Comparison of ENCODE assay signal across 1 cellular context in the genomic region with DNA sequence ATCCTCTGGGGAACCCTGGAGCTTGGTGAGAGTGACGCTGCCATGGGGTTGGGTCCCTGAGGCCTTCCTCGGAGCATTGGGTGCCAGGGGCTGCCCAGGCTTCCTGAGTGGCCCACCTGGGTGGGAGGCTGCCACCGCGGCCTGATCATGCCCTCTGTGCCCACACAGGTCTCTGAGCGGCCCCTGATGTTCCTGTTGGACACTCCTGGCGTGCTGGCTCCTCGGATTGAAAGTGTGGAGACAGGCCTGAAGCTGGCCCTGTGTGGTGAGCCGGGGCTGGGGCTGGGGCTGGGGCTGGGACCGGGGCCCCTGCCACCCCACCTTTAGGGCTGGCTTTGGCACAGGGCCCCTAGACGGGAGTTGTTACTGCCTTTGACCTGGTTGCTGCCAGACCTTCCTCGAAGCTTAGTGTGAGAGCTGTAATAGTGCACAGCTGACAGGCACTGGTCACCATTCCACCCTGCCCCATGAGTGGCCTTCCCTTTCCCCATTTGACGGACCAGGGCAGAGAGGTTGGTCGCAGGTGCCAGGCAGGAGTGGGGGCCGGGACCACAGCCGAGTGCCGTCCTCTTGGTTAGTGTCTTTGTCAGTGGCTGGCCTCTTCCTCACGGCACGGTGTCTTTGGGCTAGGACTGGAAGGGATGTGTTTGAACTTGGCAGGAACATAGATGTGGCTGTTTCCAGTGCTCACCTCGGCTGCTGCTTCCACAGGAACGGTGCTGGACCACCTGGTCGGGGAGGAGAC.
TF ChIP-seq lines count a peak whose summit lies in the region.

No MANE protein-coding gene starts in this region.

TF ChIP-seq in GM12878, 131 proteins besides CTCF, POLR2A, EP300 and RAD21:
- TF ChIP-seq HCFC1 (IDR thresholded peaks at IDR 0.05; ENCODE audit: low read length) (no peak), PML (IDR thresholded peaks at IDR 0.05; ENCODE audit: low read length) (no peak), PAX8 (IDR thresholded peaks at IDR 0.05) (no peak), SRF (IDR thresholded peaks at IDR 0.05; ENCODE audit: low read depth in 2 of 2, low read length in 2 of 2) (no peak), SREBF2 (IDR thresholded peaks at IDR 0.05; ENCODE audit: low read length) (no peak), TCF12 (IDR thresholded peaks at IDR 0.05; ENCODE audit: low read depth, low read length) (no peak), EGR1 (IDR thresholded peaks at IDR 0.05; ENCODE audit: borderline replicate concordance in 1 of 2, low read depth in 2 of 2, low read length in 2 of 2) (no peak), LARP7 (IDR thresholded peaks at IDR 0.05) (no peak), SMARCA5 (IDR thresholded peaks at IDR 0.05) (no peak), ASH2L (IDR thresholded peaks at IDR 0.05; ENCODE audit: borderline replicate concordance, low read depth) (no peak), BCL11A (IDR thresholded peaks at IDR 0.05; ENCODE audit: low read depth, low read length) (no peak)
- TF ChIP-seq, protein P1, sequence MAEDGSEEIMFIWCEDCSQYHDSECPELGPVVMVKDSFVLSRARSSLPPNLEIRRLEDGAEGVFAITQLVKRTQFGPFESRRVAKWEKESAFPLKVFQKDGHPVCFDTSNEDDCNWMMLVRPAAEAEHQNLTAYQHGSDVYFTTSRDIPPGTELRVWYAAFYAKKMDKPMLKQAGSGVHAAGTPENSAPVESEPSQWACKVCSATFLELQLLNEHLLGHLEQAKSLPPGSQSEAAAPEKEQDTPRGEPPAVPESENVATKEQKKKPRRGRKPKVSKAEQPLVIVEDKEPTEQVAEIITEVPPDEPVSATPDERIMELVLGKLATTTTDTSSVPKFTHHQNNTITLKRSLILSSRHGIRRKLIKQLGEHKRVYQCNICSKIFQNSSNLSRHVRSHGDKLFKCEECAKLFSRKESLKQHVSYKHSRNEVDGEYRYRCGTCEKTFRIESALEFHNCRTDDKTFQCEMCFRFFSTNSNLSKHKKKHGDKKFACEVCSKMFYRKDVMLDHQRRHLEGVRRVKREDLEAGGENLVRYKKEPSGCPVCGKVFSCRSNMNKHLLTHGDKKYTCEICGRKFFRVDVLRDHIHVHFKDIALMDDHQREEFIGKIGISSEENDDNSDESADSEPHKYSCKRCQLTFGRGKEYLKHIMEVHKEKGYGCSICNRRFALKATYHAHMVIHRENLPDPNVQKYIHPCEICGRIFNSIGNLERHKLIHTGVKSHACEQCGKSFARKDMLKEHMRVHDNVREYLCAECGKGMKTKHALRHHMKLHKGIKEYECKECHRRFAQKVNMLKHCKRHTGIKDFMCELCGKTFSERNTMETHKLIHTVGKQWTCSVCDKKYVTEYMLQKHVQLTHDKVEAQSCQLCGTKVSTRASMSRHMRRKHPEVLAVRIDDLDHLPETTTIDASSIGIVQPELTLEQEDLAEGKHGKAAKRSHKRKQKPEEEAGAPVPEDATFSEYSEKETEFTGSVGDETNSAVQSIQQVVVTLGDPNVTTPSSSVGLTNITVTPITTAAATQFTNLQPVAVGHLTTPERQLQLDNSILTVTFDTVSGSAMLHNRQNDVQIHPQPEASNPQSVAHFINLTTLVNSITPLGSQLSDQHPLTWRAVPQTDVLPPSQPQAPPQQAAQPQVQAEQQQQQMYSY (CRISPR knock-in tag; IDR thresholded peaks at IDR 0.05): no peak
- TF ChIP-seq, protein P2, sequence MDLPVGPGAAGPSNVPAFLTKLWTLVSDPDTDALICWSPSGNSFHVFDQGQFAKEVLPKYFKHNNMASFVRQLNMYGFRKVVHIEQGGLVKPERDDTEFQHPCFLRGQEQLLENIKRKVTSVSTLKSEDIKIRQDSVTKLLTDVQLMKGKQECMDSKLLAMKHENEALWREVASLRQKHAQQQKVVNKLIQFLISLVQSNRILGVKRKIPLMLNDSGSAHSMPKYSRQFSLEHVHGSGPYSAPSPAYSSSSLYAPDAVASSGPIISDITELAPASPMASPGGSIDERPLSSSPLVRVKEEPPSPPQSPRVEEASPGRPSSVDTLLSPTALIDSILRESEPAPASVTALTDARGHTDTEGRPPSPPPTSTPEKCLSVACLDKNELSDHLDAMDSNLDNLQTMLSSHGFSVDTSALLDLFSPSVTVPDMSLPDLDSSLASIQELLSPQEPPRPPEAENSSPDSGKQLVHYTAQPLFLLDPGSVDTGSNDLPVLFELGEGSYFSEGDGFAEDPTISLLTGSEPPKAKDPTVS (IDR thresholded peaks at IDR 0.05; ENCODE audit: low read depth, low read length): no peak
- TF ChIP-seq, protein P3, sequence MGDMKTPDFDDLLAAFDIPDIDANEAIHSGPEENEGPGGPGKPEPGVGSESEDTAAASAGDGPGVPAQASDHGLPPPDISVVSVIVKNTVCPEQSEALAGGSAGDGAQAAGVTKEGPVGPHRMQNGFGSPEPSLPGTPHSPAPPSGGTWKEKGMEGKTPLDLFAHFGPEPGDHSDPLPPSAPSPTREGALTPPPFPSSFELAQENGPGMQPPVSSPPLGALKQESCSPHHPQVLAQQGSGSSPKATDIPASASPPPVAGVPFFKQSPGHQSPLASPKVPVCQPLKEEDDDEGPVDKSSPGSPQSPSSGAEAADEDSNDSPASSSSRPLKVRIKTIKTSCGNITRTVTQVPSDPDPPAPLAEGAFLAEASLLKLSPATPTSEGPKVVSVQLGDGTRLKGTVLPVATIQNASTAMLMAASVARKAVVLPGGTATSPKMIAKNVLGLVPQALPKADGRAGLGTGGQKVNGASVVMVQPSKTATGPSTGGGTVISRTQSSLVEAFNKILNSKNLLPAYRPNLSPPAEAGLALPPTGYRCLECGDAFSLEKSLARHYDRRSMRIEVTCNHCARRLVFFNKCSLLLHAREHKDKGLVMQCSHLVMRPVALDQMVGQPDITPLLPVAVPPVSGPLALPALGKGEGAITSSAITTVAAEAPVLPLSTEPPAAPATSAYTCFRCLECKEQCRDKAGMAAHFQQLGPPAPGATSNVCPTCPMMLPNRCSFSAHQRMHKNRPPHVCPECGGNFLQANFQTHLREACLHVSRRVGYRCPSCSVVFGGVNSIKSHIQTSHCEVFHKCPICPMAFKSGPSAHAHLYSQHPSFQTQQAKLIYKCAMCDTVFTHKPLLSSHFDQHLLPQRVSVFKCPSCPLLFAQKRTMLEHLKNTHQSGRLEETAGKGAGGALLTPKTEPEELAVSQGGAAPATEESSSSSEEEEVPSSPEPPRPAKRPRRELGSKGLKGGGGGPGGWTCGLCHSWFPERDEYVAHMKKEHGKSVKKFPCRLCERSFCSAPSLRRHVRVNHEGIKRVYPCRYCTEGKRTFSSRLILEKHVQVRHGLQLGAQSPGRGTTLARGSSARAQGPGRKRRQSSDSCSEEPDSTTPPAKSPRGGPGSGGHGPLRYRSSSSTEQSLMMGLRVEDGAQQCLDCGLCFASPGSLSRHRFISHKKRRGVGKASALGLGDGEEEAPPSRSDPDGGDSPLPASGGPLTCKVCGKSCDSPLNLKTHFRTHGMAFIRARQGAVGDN (IDR thresholded peaks at IDR 0.05): no peak
